35 cellular contexts compared by ENCODE assay signal in the genomic region with DNA sequence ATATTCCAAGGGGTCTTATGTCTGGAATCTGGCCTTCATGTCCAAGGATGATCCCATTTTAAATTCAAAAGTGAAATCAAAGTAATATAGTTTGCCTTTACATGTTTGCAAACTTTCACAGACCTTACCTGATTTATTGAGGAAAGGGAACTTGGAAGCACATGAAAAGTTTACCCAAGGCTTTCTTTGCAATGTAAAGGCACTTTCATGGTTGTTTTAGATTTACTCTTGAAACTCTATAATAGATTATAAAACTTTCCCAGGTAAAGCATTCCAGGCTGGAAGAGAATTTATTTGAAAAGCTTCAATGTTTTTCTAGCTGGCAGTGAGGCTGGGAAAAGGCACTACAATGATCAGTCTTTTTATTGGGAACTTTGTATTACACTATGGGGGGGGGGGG.
"Had no signal": no experiment of that assay in that cellular context is flagged by ENCODE, and none has a peak within 500 bp of the region (broad histone marks: within the 10 kb centered on the region; RNA-seq: fewer than 3 reads in every experiment).

No MANE protein-coding gene starts in this region.

- H3K9ac ChIP-seq: KMS-11 had no signal

- H3K27me3 ChIP-seq: MG63 had no signal

- H3K4me2 ChIP-seq: KMS-11 had no signal

- H3K4me3 ChIP-seq: MG63 had no signal

- H3K9me3 ChIP-seq: MG63 had no signal

- H3K36me3 ChIP-seq: MG63 had no signal

- H3K27ac ChIP-seq: KMS-11 had no signal

- DNase-seq: Karpas-422, Kasumi-1, KG1, MG63, MM.1S, MV-4-11, NCI-H1048, NCI-H1092, NCI-H1092 treated with DMSO at 0.1 percent for 48 hours, NCI-H1105, NCI-H1105 treated with DMSO at 0.1 percent for 48 hours, NCI-H1417 treated with DMSO at 0.1 percent for 48 hours, NCI-H1436, NCI-H1436 treated with DMSO at 0.1 percent for 48 hours, NCI-H146, NCI-H1694, NCI-H1694 treated with DMSO at 0.1 percent for 48 hours, NCI-H187, NCI-H187 treated with DMSO at 0.1 percent for 48 hours, NCI-H1930, NCI-H2029, NCI-H2029 treated with DMSO at 0.1 percent for 48 hours, NCI-H2081, NCI-H2081 treated with DMSO at 0.1 percent for 48 hours, NCI-H2107, NCI-H2171, NCI-H2171 treated with DMSO at 0.1 percent for 48 hours, NCI-H2227 treated with DMSO at 0.1 percent for 48 hours, NCI-H226, NCI-H345, NCI-H446, NCI-H446 treated with DMSO at 0.1 percent for 48 hours, NCI-H510A, NCI-H510A treated with DMSO at 0.1 percent for 48 hours had no signal
